16 cellular contexts compared by ENCODE assay signal in the genomic region with DNA sequence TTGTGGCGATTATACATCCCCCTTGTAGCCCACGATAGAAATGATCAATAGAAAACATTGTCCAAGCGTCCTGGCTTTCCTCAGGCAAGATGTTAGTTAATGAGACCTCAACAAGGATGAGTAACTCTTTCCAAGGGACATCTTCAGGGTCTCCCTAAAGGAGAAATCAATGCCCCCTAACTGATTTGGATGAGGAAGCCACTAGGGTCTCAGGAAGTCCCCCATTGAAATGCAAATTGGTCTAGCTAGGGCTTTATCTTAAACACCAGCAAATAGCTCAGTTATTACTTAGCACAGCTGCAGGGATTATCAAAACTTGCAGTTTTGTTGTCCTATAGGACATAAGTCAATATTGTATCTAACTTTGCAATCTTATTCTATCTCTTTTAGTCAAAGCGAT.
A peak's percentile ranks its signal among the peaks of the same experiment; 100 is the strongest.
DNase-seq lines count a peak whose midpoint lies in the region; ATAC-seq and TF ChIP-seq lines count a peak whose summit lies in the region.
"Had no signal": no experiment of that assay in that cellular context is flagged by ENCODE, and none has a peak within 500 bp of the region (broad histone marks: within the 10 kb centered on the region; RNA-seq: fewer than 3 reads in every experiment).

No MANE protein-coding gene starts in this region.

- TF ChIP-seq CTCF in psoas muscle (IDR thresholded peaks at IDR 0.05), result no peak
- no peak for TF ChIP-seq CTCF in dorsolateral prefrontal cortex (IDR thresholded peaks at IDR 0.05 in 54 of 56, conservative IDR thresholded peaks at IDR 0.05 in 2 of 56; ENCODE audit: low read depth in 1 of 56, partially characterized antibody in 56 of 56)

- no peak overlapping the region for H3K4ac ChIP-seq in mesendoderm (ENCODE audit: low read depth, low read length)

- H3K23ac ChIP-seq in mesendoderm (ENCODE audit: low read length), result no peak overlapping the region

- peak overlapping the region; percentile 76 for H2BK5ac ChIP-seq in mesendoderm (ENCODE audit: low read length)

- H3K79me1 ChIP-seq in mesendoderm (ENCODE audit: low read length), result no peaks in the 10 kb centered on the region

- peak overlapping the region; percentile 42 for H3K56ac ChIP-seq in mesendoderm (ENCODE audit: low read length)

- no peak overlapping the region for H4K5ac ChIP-seq in mesendoderm (ENCODE audit: low read length)

- H3K27me3 ChIP-seq in H7 (ENCODE audit: control insufficient read depth, insufficient read depth, low read length), result peaks cover 8% of the 10 kb centered on the region; the same call in 1 of the 2 replicates
- H3K27me3 ChIP-seq in NT2/D1 (ENCODE audit: insufficient read depth, insufficient read length), result no peaks in the 10 kb centered on the region
- H3K27me3 ChIP-seq in iPS-15b (ENCODE audit: control insufficient read depth, insufficient read depth, low read length), result peaks cover 10% of the 10 kb centered on the region
- no peaks in the 10 kb centered on the region for H3K27me3 ChIP-seq in mesendoderm (ENCODE audit: insufficient read depth, low read length, poor library complexity)
- no peaks in the 10 kb centered on the region for H3K27me3 ChIP-seq in psoas muscle (ENCODE audit: insufficient read depth in 3 of 3, low read length in 2 of 3)
- H3K27me3 ChIP-seq in dorsolateral prefrontal cortex, result peaks cover 0 to 43% (median 7%) of the 10 kb centered on the region in 45 donors
- H3K27me3 ChIP-seq: BLaER1 treated with 17β-estradiol and CSF1 and Interleukin-3, amounts not matched to agents 10 nM and 100 nM had no signal

- no peak overlapping the region for H2AK5ac ChIP-seq in mesendoderm (ENCODE audit: low read length)

- H3K4me3 ChIP-seq in H7 (ENCODE audit: insufficient read depth, low read depth, low read length) (no peak overlapping the region), NT2/D1 (ENCODE audit: insufficient read length, low read depth) (no peak overlapping the region), iPS-15b (ENCODE audit: low read depth, low read length) (peak overlapping the region; percentile 12), mesendoderm (ENCODE audit: low read length) (no peak overlapping the region), psoas muscle (no peak overlapping the region), dorsolateral prefrontal cortex (no peak overlapping the region)
- H3K4me3 ChIP-seq: BLaER1 treated with 17β-estradiol and CSF1 and Interleukin-3, amounts not matched to agents 10 nM and 100 nM; GM23248 had no signal

- no peak overlapping the region for H2BK120ac ChIP-seq in mesendoderm (ENCODE audit: low read depth, low read length)

- no peak for ATAC-seq in psoas muscle
- ATAC-seq: HepG2 had no signal

- H4K8ac ChIP-seq in mesendoderm (ENCODE audit: low read depth, low read length), result no peak overlapping the region

- peak; percentile 40 for DNase-seq in H7
- DNase-seq in NT2/D1 (ENCODE audit: low read depth, low spot score), result peak; percentile 8
- peak; percentile 36 for DNase-seq in mesendoderm
- DNase-seq in psoas muscle, result no peak
- no peak for DNase-seq in RPMI8226
- no peak for DNase-seq in dorsolateral prefrontal cortex
- DNase-seq in posterior cingulate gyrus, result no peak
- DNase-seq: ACHN; CD4-positive, CD25-positive, alpha-beta regulatory T cell; DMS 273 treated with DMSO at 0.1 percent for 48 hours; GM23248; HCEC 1CT; HFFc6 had no signal

- peak overlapping the region; percentile 66 for H3K27ac ChIP-seq in mesendoderm (ENCODE audit: low read depth, low read length)
- H3K27ac ChIP-seq in psoas muscle, result no peak overlapping the region
- H3K27ac ChIP-seq in dorsolateral prefrontal cortex, result no peak overlapping the region
- H3K27ac ChIP-seq: BLaER1 treated with 17β-estradiol and CSF1 and Interleukin-3, amounts not matched to agents 10 nM and 100 nM; GM23248 had no signal

- H3K79me2 ChIP-seq in mesendoderm (ENCODE audit: control insufficient read depth, insufficient read depth, low read length), result no peaks in the 10 kb centered on the region

- intact Hi-C loops in psoas muscle (cut with DNase I), result no loop called here
- intact Hi-C loops in dorsolateral prefrontal cortex (cut with DNase I), result no loop called here
- intact Hi-C loops in posterior cingulate gyrus (cut with DNase I), result no loop called here

- no CpG with 5 or more reads among the region's 4 CpGs for WGBS in mesendoderm (ENCODE audit: extremely low coverage, insufficient coverage, low lambda C conversion rate)
- WGBS in psoas muscle, 3 donors, result 54 to 64% (median 61%) methylated on average over 4 of the region's 4 CpGs

- H2BK15ac ChIP-seq in mesendoderm (replicated peaks; ENCODE audit: low read depth), result no peak overlapping the region

- H3K4me2 ChIP-seq in mesendoderm (ENCODE audit: low read length), result no peak overlapping the region
- H3K4me2 ChIP-seq: BLaER1 treated with 17β-estradiol and CSF1 and Interleukin-3, amounts not matched to agents 10 nM and 100 nM had no signal

- no peaks in the 10 kb centered on the region for H3K36me3 ChIP-seq in H7 (replicated peaks; ENCODE audit: control insufficient read depth, insufficient read depth, low read length)
- H3K36me3 ChIP-seq in NT2/D1 (ENCODE audit: insufficient read depth, insufficient read length, low read length), result no peaks in the 10 kb centered on the region
- H3K36me3 ChIP-seq in iPS-15b (ENCODE audit: control insufficient read depth, insufficient read depth, low read length), result no peaks in the 10 kb centered on the region
- H3K36me3 ChIP-seq in mesendoderm (ENCODE audit: control insufficient read depth, insufficient read depth, low read length), result no peaks in the 10 kb centered on the region
- no peaks in the 10 kb centered on the region for H3K36me3 ChIP-seq in psoas muscle (ENCODE audit: insufficient read depth in 1 of 2, low read depth in 1 of 2)
- H3K36me3 ChIP-seq: BLaER1 treated with 17β-estradiol and CSF1 and Interleukin-3, amounts not matched to agents 10 nM and 100 nM had no signal

- no peak overlapping the region for H3K18ac ChIP-seq in mesendoderm (ENCODE audit: low read length)

- no peak overlapping the region for H3K9ac ChIP-seq in NT2/D1 (ENCODE audit: insufficient read length, low read depth)
- no peak overlapping the region for H3K9ac ChIP-seq in iPS-15b (ENCODE audit: low read depth, low read length)
- H3K9ac ChIP-seq in mesendoderm (ENCODE audit: low read length), result no peak overlapping the region
- H3K9ac ChIP-seq: BLaER1 treated with 17β-estradiol and CSF1 and Interleukin-3, amounts not matched to agents 10 nM and 100 nM; GM23248 had no signal

- no peaks in the 10 kb centered on the region for H3K4me1 ChIP-seq in NT2/D1 (ENCODE audit: insufficient read depth, insufficient read length)
- H3K4me1 ChIP-seq in iPS-15b (ENCODE audit: control insufficient read depth, insufficient read depth, low read length), result peaks cover 24% of the 10 kb centered on the region
- peaks cover 2% of the 10 kb centered on the region for H3K4me1 ChIP-seq in mesendoderm (ENCODE audit: control insufficient read depth, low read depth, low read length)
- no peaks in the 10 kb centered on the region for H3K4me1 ChIP-seq in psoas muscle
- H3K4me1 ChIP-seq: BLaER1 treated with 17β-estradiol and CSF1 and Interleukin-3, amounts not matched to agents 10 nM and 100 nM had no signal

- H3K9me3 ChIP-seq in NT2/D1 (ENCODE audit: insufficient read depth, low read length), result peaks cover 15% of the 10 kb centered on the region; the same call in 1 of the 2 replicates
- no peaks in the 10 kb centered on the region for H3K9me3 ChIP-seq in iPS-15b (ENCODE audit: control insufficient read depth, insufficient read depth, low read length)
- no peaks in the 10 kb centered on the region for H3K9me3 ChIP-seq in psoas muscle
- H3K9me3 ChIP-seq: BLaER1 treated with 17β-estradiol and CSF1 and Interleukin-3, amounts not matched to agents 10 nM and 100 nM had no signal

Comparison
In these comparisons a context has a peak if more than half of its experiments do, and no peak if none do; other contexts are left out.
1. DNase-seq: peak in H7 (single experiment), NT2/D1 (single experiment) and mesendoderm (single experiment); none in psoas muscle (0 of 2), RPMI8226 (single experiment), dorsolateral prefrontal cortex (0 of 10) and posterior cingulate gyrus (0 of 10).